ENCODE assay signal across 2 cellular contexts in the genomic region with DNA sequence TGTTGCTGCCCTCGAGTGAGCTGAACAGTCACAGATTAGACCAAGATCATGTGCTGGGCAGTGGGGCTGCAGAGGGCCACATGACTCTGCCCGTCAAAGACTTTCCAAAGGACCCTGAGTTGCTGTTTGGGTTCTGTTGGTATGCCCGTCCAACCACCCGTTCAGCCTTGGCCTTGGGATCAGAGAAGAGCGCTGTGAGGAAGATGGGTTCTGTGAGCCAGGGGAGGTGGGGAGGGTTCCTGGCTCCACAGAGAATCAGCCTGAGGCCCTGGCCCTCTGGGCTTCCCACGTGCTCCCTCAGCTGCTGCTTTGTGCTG.
TF ChIP-seq lines count a peak whose summit lies in the region.

No MANE protein-coding gene starts in this region.

TF ChIP-seq in HepG2, 621 proteins besides CTCF, POLR2A, EP300 and RAD21 (continued from another document):
- TF ChIP-seq RBM22 (optimal IDR thresholded peaks at IDR 0.05; ENCODE audit: low read length) = peak; percentile 34
- no peak for TF ChIP-seq POLR2AphosphoS5 (IDR thresholded peaks at IDR 0.05; ENCODE audit: low read depth, low read length)
- TF ChIP-seq, protein P1, sequence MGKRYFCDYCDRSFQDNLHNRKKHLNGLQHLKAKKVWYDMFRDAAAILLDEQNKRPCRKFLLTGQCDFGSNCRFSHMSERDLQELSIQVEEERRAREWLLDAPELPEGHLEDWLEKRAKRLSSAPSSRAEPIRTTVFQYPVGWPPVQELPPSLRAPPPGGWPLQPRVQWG (CRISPR knock-in tag; IDR thresholded peaks at IDR 0.05; ENCODE audit: borderline replicate concordance, low read depth) = no peak

TF ChIP-seq in SK-N-SH treated with all-trans-retinoic acid at 6 μM for 48 hours, 23 proteins besides CTCF, POLR2A, EP300 and RAD21 (continued from another document):
- TF ChIP-seq, protein P2, sequence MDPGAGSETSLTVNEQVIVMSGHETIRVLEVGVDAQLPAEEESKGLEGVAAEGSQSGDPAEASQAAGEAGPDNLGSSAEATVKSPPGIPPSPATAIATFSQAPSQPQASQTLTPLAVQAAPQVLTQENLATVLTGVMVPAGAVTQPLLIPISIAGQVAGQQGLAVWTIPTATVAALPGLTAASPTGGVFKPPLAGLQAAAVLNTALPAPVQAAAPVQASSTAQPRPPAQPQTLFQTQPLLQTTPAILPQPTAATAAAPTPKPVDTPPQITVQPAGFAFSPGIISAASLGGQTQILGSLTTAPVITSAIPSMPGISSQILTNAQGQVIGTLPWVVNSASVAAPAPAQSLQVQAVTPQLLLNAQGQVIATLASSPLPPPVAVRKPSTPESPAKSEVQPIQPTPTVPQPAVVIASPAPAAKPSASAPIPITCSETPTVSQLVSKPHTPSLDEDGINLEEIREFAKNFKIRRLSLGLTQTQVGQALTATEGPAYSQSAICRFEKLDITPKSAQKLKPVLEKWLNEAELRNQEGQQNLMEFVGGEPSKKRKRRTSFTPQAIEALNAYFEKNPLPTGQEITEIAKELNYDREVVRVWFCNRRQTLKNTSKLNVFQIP (CRISPR knock-in tag; IDR thresholded peaks at IDR 0.05; ENCODE audit: borderline replicate concordance, low read depth) = no peak
- TF ChIP-seq ZNF565 (CRISPR knock-in tag; conservative IDR thresholded peaks at IDR 0.05; ENCODE audit: low read depth) (no peak), ZFP3 (CRISPR knock-in tag; IDR thresholded peaks at IDR 0.05) (no peak), PPARA (CRISPR knock-in tag; IDR thresholded peaks at IDR 0.05; ENCODE audit: borderline replicate concordance) (no peak), TOX (CRISPR knock-in tag; IDR thresholded peaks at IDR 0.05; ENCODE audit: borderline replicate concordance) (no peak), ZNF8 (CRISPR knock-in tag; IDR thresholded peaks at IDR 0.05) (no peak), ARNTL (CRISPR knock-in tag; IDR thresholded peaks at IDR 0.05; ENCODE audit: borderline replicate concordance, low read depth) (no peak), ESRRG (CRISPR knock-in tag; IDR thresholded peaks at IDR 0.05) (no peak)
